ENCODE assay signal across 18 cellular contexts in genomic region chr3:52233108-52233591, GRCh38. TPM values are rescaled to one million over a fixed set of nuclear protein-coding genes. Genes with fewer than 3 reads are reported as not detected.
DNase-seq lines count a peak whose midpoint lies in the region; ATAC-seq, FAIRE-seq and TF ChIP-seq lines count a peak whose summit lies in the region.
"Had no signal": no experiment of that assay in that cellular context is flagged by ENCODE, and none has a peak within 500 bp of the region (broad histone marks: within the 10 kb centered on the region; RNA-seq: fewer than 3 reads in every experiment).

No MANE protein-coding gene starts in this region.

- FAIRE-seq in H54 (lab: Jason Lieb, UNC), result no peak
- FAIRE-seq: kidney had no signal

- no peak overlapping the region for H3K9ac ChIP-seq in PC-3 (ENCODE audit: low read length)
- H3K9ac ChIP-seq: SK-N-SH had no signal

- H4K20me1 ChIP-seq in osteoblast (ENCODE audit: insufficient read depth, low read length) (peaks cover 44% of the 10 kb centered on the region), PC-3 (ENCODE audit: low read length) (no peaks in the 10 kb centered on the region)

- H2AFZ ChIP-seq in osteoblast (ENCODE audit: low read length), result no peak overlapping the region
- H2AFZ ChIP-seq in PC-3 (ENCODE audit: low read length), result no peak overlapping the region

- no peaks in the 10 kb centered on the region for H3K9me3 Mint-ChIP-seq in activated CD8-positive, alpha-beta memory T cell treated with anti-CD3 and anti-CD28 coated beads, Interleukin-2, amount 10 ng/mL, durations not matched to agents 7 days and 5 days (ENCODE audit: low read depth)

- no peaks in the 10 kb centered on the region for H3K9me2 ChIP-seq in PC-3 (replicated peaks; ENCODE audit: low read length)
- H3K9me2 ChIP-seq: SK-N-SH had no signal

- BruUV-seq in PC-3 (replicated peaks; lab: Mats Ljungman, UMichigan), result no TSS peak

- no peaks in the 10 kb centered on the region for H3K27me3 ChIP-seq in osteoblast (ENCODE audit: insufficient read depth, low read length)
- no peaks in the 10 kb centered on the region for H3K27me3 ChIP-seq in PC-3 (ENCODE audit: low read length)
- H3K27me3 ChIP-seq: esophagus muscularis mucosa, testis had no signal

- intact Hi-C loops in PC-3 (cut with micrococcal nuclease), result no loop called here

- H3K4me2 ChIP-seq in osteoblast (ENCODE audit: insufficient read depth, low read length) (no peak overlapping the region), PC-3 (ENCODE audit: low read length) (no peak overlapping the region)
- H3K4me2 ChIP-seq: SK-N-SH had no signal

- CTCF ChIA-PET in activated CD8-positive, alpha-beta memory T cell treated with anti-CD3 and anti-CD28 coated beads, Interleukin-2, amount 10 ng/mL, durations not matched to agents 7 days and 5 days (lab: Charles Lee), result interaction anchor here (1.1 to 13.8 kb wide), 10 partner anchors 13 to 110 kb away, joined by 3 to 176 read pairs (median 40); partner anchors contain the start of genes GLYCTK, PPM1M and WDR82
- CTCF ChIA-PET in PC-3 (lab: Charles Lee), result interaction anchor here (1.1 kb wide), 1 partner anchor 13 kb away, joined by 3 read pairs; no protein-coding TSS in a partner anchor

- H3K4me3 ChIP-seq in osteoblast (ENCODE audit: insufficient read depth, low read length), result no peak overlapping the region
- H3K4me3 ChIP-seq in PC-3 (ENCODE audit: low read length), result no peak overlapping the region
- H3K4me3 ChIP-seq: esophagus muscularis mucosa, testis had no signal

- peaks cover 56% of the 10 kb centered on the region for H3K79me2 ChIP-seq in osteoblast (ENCODE audit: insufficient read depth, low read length)
- peaks cover 39% of the 10 kb centered on the region for H3K79me2 ChIP-seq in PC-3 (ENCODE audit: low read length)

- 0 out of 2 replicates have a peak, but pooled peaks have one; percentile 10 for TF ChIP-seq POLR2A in H54 (IDR thresholded peaks at IDR 0.05; ENCODE audit: low read depth, low read length)

- H3K36me3 Mint-ChIP-seq in activated CD8-positive, alpha-beta memory T cell treated with anti-CD3 and anti-CD28 coated beads, Interleukin-2, amount 10 ng/mL, durations not matched to agents 7 days and 5 days, result peaks cover 31% of the 10 kb centered on the region

- POLR2A ChIA-PET in PC-3 (lab: Charles Lee; ENCODE audit: unreplicated experiment), result no interaction called here

- peaks cover 19% of the 10 kb centered on the region for H3K4me1 ChIP-seq in osteoblast (ENCODE audit: insufficient read depth, low read length)
- H3K4me1 ChIP-seq in PC-3 (ENCODE audit: insufficient read depth, low read length), result peaks cover 21% of the 10 kb centered on the region

- no peaks in the 10 kb centered on the region for H3K27me3 Mint-ChIP-seq in activated CD8-positive, alpha-beta memory T cell treated with anti-CD3 and anti-CD28 coated beads, Interleukin-2, amount 10 ng/mL, durations not matched to agents 7 days and 5 days

- H3K36me3 ChIP-seq in osteoblast (ENCODE audit: insufficient read depth, low read length), result peaks cover 38% of the 10 kb centered on the region
- H3K36me3 ChIP-seq in PC-3 (ENCODE audit: low read depth, low read length), result peaks cover 37% of the 10 kb centered on the region

- H3K4me3 Mint-ChIP-seq in activated CD8-positive, alpha-beta memory T cell treated with anti-CD3 and anti-CD28 coated beads, Interleukin-2, amount 10 ng/mL, durations not matched to agents 7 days and 5 days, result no peak overlapping the region

- TF ChIP-seq CTCF in osteoblast (IDR thresholded peaks at IDR 0.05; ENCODE audit: extremely low read depth, low read depth, low read length) (no peak), PC-3 (conservative IDR thresholded peaks at IDR 0.05; ENCODE audit: low read depth, low read length) (no peak)

- no peaks in the 10 kb centered on the region for H3F3A ChIP-seq in PC-3 (ENCODE audit: low read length, unreplicated experiment)

- no peak for ATAC-seq in activated CD8-positive, alpha-beta memory T cell treated with anti-CD3 and anti-CD28 coated beads, Interleukin-2, amount 10 ng/mL, durations not matched to agents 7 days and 5 days
- ATAC-seq in PC-3, result no peak

- DNase-seq in activated CD8-positive, alpha-beta memory T cell treated with anti-CD3 and anti-CD28 coated beads, Interleukin-2, amount 10 ng/mL, durations not matched to agents 7 days and 5 days, result no peak
- DNase-seq in activated CD8-positive, alpha-beta memory T cell treated with anti-CD3 and anti-CD28 coated beads, Interleukin-2, amount 50 U/mL, for 4 hours, result no peak
- DNase-seq in H54 (ENCODE audit: insufficient read length, low spot score) (no peak), osteoblast (ENCODE audit: insufficient read length, low spot score, missing footprints) (peak; percentile 14), NCI-H2227 treated with DMSO at 0.1 percent for 48 hours (lab: John Stamatoyannopoulos, UW) (no peak), PC-3 (no peak)
- no peak for DNase-seq in stimulated activated CD4-positive, alpha-beta T cell treated with anti-CD3 and anti-CD28 coated beads, Interleukin-4, amount 100 ng/mL, for 1 hour
- DNase-seq: Calu3, cortex of kidney, GF-D8, head of caudate nucleus, kidney, NCI-H146, SK-N-SH, testis had no signal

- H3K27ac ChIP-seq in angular gyrus (ENCODE audit: low read depth, low read length) (peak overlapping the region; percentile 60), osteoblast (ENCODE audit: low read depth, low read length) (no peak overlapping the region), PC-3 (ENCODE audit: low read length) (no peak overlapping the region)
- H3K27ac ChIP-seq: esophagus muscularis mucosa, testis had no signal

- H3K9me3 ChIP-seq in osteoblast (ENCODE audit: low read depth, low read length) (no peaks in the 10 kb centered on the region), PC-3 (ENCODE audit: low read length) (no peaks in the 10 kb centered on the region)
- H3K9me3 ChIP-seq: esophagus muscularis mucosa, SK-N-SH, testis had no signal

- H3K27ac Mint-ChIP-seq in activated CD8-positive, alpha-beta memory T cell treated with anti-CD3 and anti-CD28 coated beads, Interleukin-2, amount 10 ng/mL, durations not matched to agents 7 days and 5 days, result peak overlapping the region; percentile 36

- H3K4me1 Mint-ChIP-seq in activated CD8-positive, alpha-beta memory T cell treated with anti-CD3 and anti-CD28 coated beads, Interleukin-2, amount 10 ng/mL, durations not matched to agents 7 days and 5 days, result peaks cover 52% of the 10 kb centered on the region

RNA-seq across cellular contexts. Expression of gene TWF2, which starts 5.8 kb away (rescaled TPM):
- total RNA-seq in activated CD8-positive, alpha-beta memory T cell treated with anti-CD3 and anti-CD28 coated beads, Interleukin-2, amount 10 ng/mL, durations not matched to agents 7 days and 5 days, result 100 to 1,000 TPM; 110 to 131 TPM
- total RNA-seq in osteoblast (115 and 138 TPM in 2 replicates), PC-3 (2014; rRNA removed) (147 and 166 TPM in 2 replicates)

RNA-seq across cellular contexts. Expression of gene TLR9, which starts 7.7 kb away (rescaled TPM):
- total RNA-seq in activated CD8-positive, alpha-beta memory T cell treated with anti-CD3 and anti-CD28 coated beads, Interleukin-2, amount 10 ng/mL, durations not matched to agents 7 days and 5 days, result under 1 TPM in 1 of 2 experiments, not detected in 1; 0.64 TPM
- total RNA-seq in osteoblast (not detected in 2 replicates), PC-3 (2014; rRNA removed) (not detected in 2 replicates)
- total RNA-seq: NCI-H460 had no signal

RNA-seq across cellular contexts. Expression of gene PPM1M, which starts 12.4 kb away (rescaled TPM):
- total RNA-seq in activated CD8-positive, alpha-beta memory T cell treated with anti-CD3 and anti-CD28 coated beads, Interleukin-2, amount 10 ng/mL, durations not matched to agents 7 days and 5 days, result 10 to 100 TPM; 91.1 to 94.1 TPM
- 23.9 and 28.2 TPM in 2 replicates for total RNA-seq in osteoblast
- 8.5 and 12.4 TPM in 2 replicates for total RNA-seq in PC-3 (2014; rRNA removed)

RNA-seq across cellular contexts. Expression of gene ALAS1, which starts 35.2 kb away (rescaled TPM):
- 10 to 100 TPM; 61.3 to 84.2 TPM for total RNA-seq in activated CD8-positive, alpha-beta memory T cell treated with anti-CD3 and anti-CD28 coated beads, Interleukin-2, amount 10 ng/mL, durations not matched to agents 7 days and 5 days
- 35.4 and 39.1 TPM in 2 replicates for total RNA-seq in osteoblast
- total RNA-seq in PC-3 (2014; rRNA removed), result 63.5 and 69.5 TPM in 2 replicates

RNA-seq across cellular contexts. Expression of gene WDR82, which starts 45.3 kb away (rescaled TPM):
- 100 to 1,000 TPM; 114 to 132 TPM for total RNA-seq in activated CD8-positive, alpha-beta memory T cell treated with anti-CD3 and anti-CD28 coated beads, Interleukin-2, amount 10 ng/mL, durations not matched to agents 7 days and 5 days
- 54.2 and 58.3 TPM in 2 replicates for total RNA-seq in osteoblast
- 56.2 and 56.4 TPM in 2 replicates for total RNA-seq in PC-3 (2014; rRNA removed)
